In genomic region chr19:50461066-50461875, GRCh38 we compare ENCODE assay signal across 9 cellular contexts. TPM values are rescaled to one million over a fixed set of nuclear protein-coding genes. Genes with fewer than 3 reads are reported as not detected.
DNase-seq lines count a peak whose midpoint lies in the region; ATAC-seq and TF ChIP-seq lines count a peak whose summit lies in the region.
"Had no signal": no experiment of that assay in that cellular context is flagged by ENCODE, and none has a peak within 500 bp of the region (broad histone marks: within the 10 kb centered on the region; RNA-seq: fewer than 3 reads in every experiment).

No MANE protein-coding gene starts in this region.

- H3K9me3 Mint-ChIP-seq in activated CD8-positive, alpha-beta T cell treated with anti-CD3 and anti-CD28 coated beads for 36 hours: no peaks in the 10 kb centered on the region
- H3K9me3 Mint-ChIP-seq in endothelial cell (ENCODE audit: unreplicated experiment) (peaks cover 7% of the 10 kb centered on the region), naive B cell (peaks cover 0 to 3% (median 0%) of the 10 kb centered on the region in 7 donors)
- H3K9me3 Mint-ChIP-seq: dendritic cell treated with granulocyte-macrophage colony-stimulating factor and Interleukin-4, amounts not matched to agents 40 ng/mL and 50 ng/mL, for 4 days had no signal

- peak; percentile 86 for TF ChIP-seq CTCF in activated CD8-positive, alpha-beta T cell treated with anti-CD3 and anti-CD28 coated beads for 36 hours (IDR thresholded peaks at IDR 0.05)
- peak; percentile 81 for TF ChIP-seq CTCF in endothelial cell (IDR thresholded peaks at IDR 0.05; ENCODE audit: unreplicated experiment)

- no peak overlapping the region for H3K27ac Mint-ChIP-seq in activated CD8-positive, alpha-beta T cell treated with anti-CD3 and anti-CD28 coated beads for 36 hours
- no peak overlapping the region for H3K27ac Mint-ChIP-seq in endothelial cell (ENCODE audit: unreplicated experiment)
- peak overlapping the region; percentile 90 to 99 (median 97) for H3K27ac Mint-ChIP-seq in naive B cell

- no peak overlapping the region for H3K4me3 Mint-ChIP-seq in activated CD8-positive, alpha-beta T cell treated with anti-CD3 and anti-CD28 coated beads for 36 hours
- no peak overlapping the region for H3K4me3 Mint-ChIP-seq in endothelial cell (ENCODE audit: unreplicated experiment)
- H3K4me3 Mint-ChIP-seq in naive B cell: peak overlapping the region; percentile 42 to 90 (median 62)
- H3K4me3 Mint-ChIP-seq: dendritic cell treated with granulocyte-macrophage colony-stimulating factor and Interleukin-4, amounts not matched to agents 40 ng/mL and 50 ng/mL, for 4 days had no signal

- H3K4me1 Mint-ChIP-seq in activated CD8-positive, alpha-beta T cell treated with anti-CD3 and anti-CD28 coated beads for 36 hours (ENCODE audit: low read depth): peaks cover 15% of the 10 kb centered on the region
- no peaks in the 10 kb centered on the region for H3K4me1 Mint-ChIP-seq in endothelial cell (ENCODE audit: unreplicated experiment)
- peaks cover 18 to 33% (median 21%) of the 10 kb centered on the region in 3 donors for H3K4me1 Mint-ChIP-seq in naive B cell

- DNase-seq in DMS79 treated with DMSO at 0.1 percent for 48 hours (lab: John Stamatoyannopoulos, UW) (peak; percentile 46), NCI-H82 (lab: John Stamatoyannopoulos, UW) (peak; percentile 76), endothelial cell (ENCODE audit: low spot score) (peak; percentile 62), naive B cell (peak; percentile 66)
- peak; percentile 80 for DNase-seq in activated CD8-positive, alpha-beta T cell treated with anti-CD3 and anti-CD28 coated beads for 36 hours
- DNase-seq in stimulated activated naive CD4-positive, alpha-beta T cell (lab: John Stamatoyannopoulos, UW): peak; percentile 5 to 48 (median 30)

- intact Hi-C loops in activated CD8-positive, alpha-beta T cell treated with anti-CD3 and anti-CD28 coated beads for 36 hours (cut with micrococcal nuclease): loop anchor here (1.0 kb wide), 1 partner anchor 104 kb away; no protein-coding TSS in a partner anchor

- ATAC-seq in HG03175 (IDR thresholded peaks at IDR 0.05; ENCODE audit: unreplicated experiment) (peak; percentile 47), naive B cell (ENCODE audit: low read depth in 2 of 2) (peak; percentile 46 to 53), GM21390 (IDR thresholded peaks at IDR 0.05; ENCODE audit: unreplicated experiment) (no peak)
- peak; percentile 88 for ATAC-seq in activated CD8-positive, alpha-beta T cell treated with anti-CD3 and anti-CD28 coated beads for 36 hours

- CTCF ChIA-PET in activated CD8-positive, alpha-beta T cell treated with anti-CD3 and anti-CD28 coated beads for 36 hours (lab: Charles Lee): interaction anchor here (0.9 to 3.8 kb wide), 24 partner anchors 8 to 313 kb away, joined by 3 to 42 read pairs (median 4); partner anchors contain the start of gene NAPSA

- POLR2A ChIA-PET in activated CD8-positive, alpha-beta T cell treated with anti-CD3 and anti-CD28 coated beads for 36 hours (lab: Charles Lee): interaction anchor here (1.1 kb wide), 1 partner anchor 85 kb away, joined by 4 read pairs; the partner anchor contains the start of gene NR1H2

- no peaks in the 10 kb centered on the region for H3K36me3 Mint-ChIP-seq in activated CD8-positive, alpha-beta T cell treated with anti-CD3 and anti-CD28 coated beads for 36 hours (ENCODE audit: low read depth)
- H3K36me3 Mint-ChIP-seq in endothelial cell (ENCODE audit: low read depth, unreplicated experiment): peaks cover under 1% of the 10 kb centered on the region
- H3K36me3 Mint-ChIP-seq in naive B cell: peaks cover 0 to 8% of the 10 kb centered on the region in 2 donors

- H3K27me3 Mint-ChIP-seq in activated CD8-positive, alpha-beta T cell treated with anti-CD3 and anti-CD28 coated beads for 36 hours: peaks cover 28% of the 10 kb centered on the region
- H3K27me3 Mint-ChIP-seq in endothelial cell (ENCODE audit: unreplicated experiment): no peaks in the 10 kb centered on the region
- H3K27me3 Mint-ChIP-seq in naive B cell: no peaks in the 10 kb centered on the region

RNA-seq across cellular contexts. Expression of gene EMC10, which starts 15.0 kb away (rescaled TPM):
- 10 to 100 TPM; 28.7 to 31.2 TPM for total RNA-seq in activated CD8-positive, alpha-beta T cell treated with anti-CD3 and anti-CD28 coated beads for 36 hours
- 0.21 TPM for total RNA-seq in endothelial cell (ENCODE audit: unreplicated experiment)
- polyA plus RNA-seq in naive B cell (ENCODE audit: low read depth in 6 of 6): 10 to 100 TPM in 1 of 6 donors, 1 to 10 TPM in 5; 7.0 to 11.9 (median 8.6) TPM

RNA-seq across cellular contexts. Expression of gene GARIN5A, which starts 15.4 kb away (rescaled TPM):
- 1 to 10 TPM in 1 of 2 experiments, under 1 TPM in 1; 0.36 to 1.5 TPM for total RNA-seq in activated CD8-positive, alpha-beta T cell treated with anti-CD3 and anti-CD28 coated beads for 36 hours
- not detected for total RNA-seq in endothelial cell (ENCODE audit: unreplicated experiment)
- 1 to 10 TPM in 1 of 6 donors, under 1 TPM in 4, not detected in 1; 0.38 to 2.2 (median 0.50) TPM for polyA plus RNA-seq in naive B cell (ENCODE audit: low read depth in 6 of 6)

RNA-seq across cellular contexts. Expression of gene MYBPC2, which starts 28.6 kb away (rescaled TPM):
- total RNA-seq in activated CD8-positive, alpha-beta T cell treated with anti-CD3 and anti-CD28 coated beads for 36 hours: under 1 TPM; 0.11 to 0.59 TPM
- total RNA-seq in endothelial cell (ENCODE audit: unreplicated experiment): 0.46 TPM
- polyA plus RNA-seq in naive B cell (ENCODE audit: low read depth in 6 of 6): 1 to 10 TPM in 3 of 6 donors, under 1 TPM in 2, not detected in 1; 0.44 to 6.6 (median 1.2) TPM

RNA-seq across cellular contexts. Expression of gene SPIB, which starts 42.5 kb away (rescaled TPM):
- total RNA-seq in activated CD8-positive, alpha-beta T cell treated with anti-CD3 and anti-CD28 coated beads for 36 hours: 1 to 10 TPM in 1 of 2 experiments, under 1 TPM in 1; 0.68 to 1.5 TPM
- not detected for total RNA-seq in endothelial cell (ENCODE audit: unreplicated experiment)
- 100 to 1,000 TPM; 218 to 343 (median 286) TPM for polyA plus RNA-seq in naive B cell (ENCODE audit: low read depth in 6 of 6)

RNA-seq across cellular contexts. Expression of gene JOSD2, which starts 49.7 kb away (rescaled TPM):
- total RNA-seq in activated CD8-positive, alpha-beta T cell treated with anti-CD3 and anti-CD28 coated beads for 36 hours: 10 to 100 TPM; 21.6 to 22.6 TPM
- total RNA-seq in endothelial cell (ENCODE audit: unreplicated experiment): 0.46 TPM
- 10 to 100 TPM in 5 of 6 donors, 1 to 10 TPM in 1; 9.8 to 20.7 (median 12.2) TPM for polyA plus RNA-seq in naive B cell (ENCODE audit: low read depth in 6 of 6)

Comparison
In these comparisons a context has a peak if more than half of its experiments do, and no peak if none do; other contexts are left out.
1. H3K27ac Mint-ChIP-seq: peak in naive B cell (6 of 6); none in activated CD8-positive, alpha-beta T cell treated with anti-CD3 and anti-CD28 coated beads for 36 hours (single experiment) and endothelial cell (single experiment).
2. H3K4me3 Mint-ChIP-seq: peak in naive B cell (8 of 8); none in activated CD8-positive, alpha-beta T cell treated with anti-CD3 and anti-CD28 coated beads for 36 hours (single experiment) and endothelial cell (single experiment).
3. RNA of gene EMC10, which starts 15.0 kb away (total RNA-seq): 28.7 to 31.2 TPM in activated CD8-positive, alpha-beta T cell treated with anti-CD3 and anti-CD28 coated beads for 36 hours; 0.21 TPM in endothelial cell (single experiment); every median in the first group is over 10 times any median in the second.
4. Peak in every context shown above with its lines, with median percentiles within 50 percentile points of each other: DNase-seq.